Comparison of ENCODE assay signal across 1 cellular context in the genomic region with DNA sequence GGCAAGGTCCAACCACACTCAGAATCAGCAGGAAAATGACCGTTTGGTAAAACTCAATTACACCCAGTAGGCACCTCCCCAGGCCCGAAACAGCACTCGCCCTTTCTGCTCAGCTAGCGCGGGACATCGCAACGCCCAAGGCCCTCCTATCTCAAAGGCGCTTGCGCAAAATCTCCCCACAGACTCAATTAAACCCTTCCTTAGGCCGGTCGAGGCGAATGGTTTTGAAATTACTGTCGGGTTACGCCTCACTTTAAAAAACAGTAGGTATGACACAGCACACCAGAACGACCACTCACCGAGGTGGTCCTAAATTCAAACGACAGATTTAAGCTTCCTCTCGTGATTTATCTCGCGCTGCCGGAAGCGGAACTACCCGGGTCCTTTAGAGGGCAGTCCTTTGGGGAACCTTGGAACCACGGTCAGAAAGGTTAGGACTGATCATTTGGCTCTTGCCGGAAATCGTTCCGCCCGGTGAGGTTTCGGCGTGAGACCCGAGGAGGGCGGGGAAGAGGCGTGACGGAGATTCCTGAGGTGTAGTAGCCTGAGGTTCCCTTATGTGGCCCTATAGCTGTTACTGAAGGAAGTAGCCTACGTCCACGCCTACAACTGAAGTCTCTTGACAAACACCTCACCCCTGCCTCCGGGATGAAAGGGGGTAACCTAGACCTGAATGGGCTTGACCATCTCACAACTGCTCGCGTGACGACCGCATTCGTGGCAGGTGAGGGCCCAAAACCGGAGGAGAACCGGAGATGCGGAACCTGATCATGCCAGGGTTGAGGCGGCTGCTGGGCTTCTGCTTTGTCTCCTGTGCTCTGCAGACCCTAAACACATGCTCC.
TF ChIP-seq lines count a peak whose summit lies in the region.

A gene with protein sequence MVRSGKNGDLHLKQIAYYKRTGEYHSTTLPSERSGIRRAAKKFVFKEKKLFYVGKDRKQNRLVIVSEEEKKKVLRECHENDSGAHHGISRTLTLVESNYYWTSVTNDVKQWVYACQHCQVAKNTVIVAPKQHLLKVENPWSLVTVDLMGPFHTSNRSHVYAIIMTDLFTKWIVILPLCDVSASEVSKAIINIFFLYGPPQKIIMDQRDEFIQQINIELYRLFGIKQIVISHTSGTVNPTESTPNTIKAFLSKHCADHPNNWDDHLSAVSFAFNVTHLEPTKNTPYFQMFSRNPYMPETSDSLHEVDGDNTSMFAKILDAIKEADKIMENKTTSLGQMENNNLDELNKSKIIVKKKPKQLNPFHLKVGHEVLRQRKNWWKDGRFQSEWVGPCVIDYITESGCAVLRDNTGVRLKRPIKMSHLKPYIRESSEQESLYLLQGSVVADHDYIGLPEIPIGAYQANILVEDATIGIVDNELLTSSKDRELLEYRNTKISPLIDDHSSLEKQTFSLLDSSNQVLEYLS (minus strand): TSS at position 374 of the 842 bp plus-strand sequence. CDS start 11,431 bp downstream, outside the sequence.
A gene (plus strand): TSS at position 537 of the 842 bp plus-strand sequence. CDS start 9,289 bp downstream, outside the sequence.

TF ChIP-seq in WTC11, 78 proteins besides CTCF, POLR2A, EP300 and RAD21 (continued from another document):
- 0 out of 2 replicates have a peak, but pooled peaks have one; percentile 15 for TF ChIP-seq JUN (CRISPR knock-in tag; IDR thresholded peaks at IDR 0.05)
- TF ChIP-seq, protein P1, sequence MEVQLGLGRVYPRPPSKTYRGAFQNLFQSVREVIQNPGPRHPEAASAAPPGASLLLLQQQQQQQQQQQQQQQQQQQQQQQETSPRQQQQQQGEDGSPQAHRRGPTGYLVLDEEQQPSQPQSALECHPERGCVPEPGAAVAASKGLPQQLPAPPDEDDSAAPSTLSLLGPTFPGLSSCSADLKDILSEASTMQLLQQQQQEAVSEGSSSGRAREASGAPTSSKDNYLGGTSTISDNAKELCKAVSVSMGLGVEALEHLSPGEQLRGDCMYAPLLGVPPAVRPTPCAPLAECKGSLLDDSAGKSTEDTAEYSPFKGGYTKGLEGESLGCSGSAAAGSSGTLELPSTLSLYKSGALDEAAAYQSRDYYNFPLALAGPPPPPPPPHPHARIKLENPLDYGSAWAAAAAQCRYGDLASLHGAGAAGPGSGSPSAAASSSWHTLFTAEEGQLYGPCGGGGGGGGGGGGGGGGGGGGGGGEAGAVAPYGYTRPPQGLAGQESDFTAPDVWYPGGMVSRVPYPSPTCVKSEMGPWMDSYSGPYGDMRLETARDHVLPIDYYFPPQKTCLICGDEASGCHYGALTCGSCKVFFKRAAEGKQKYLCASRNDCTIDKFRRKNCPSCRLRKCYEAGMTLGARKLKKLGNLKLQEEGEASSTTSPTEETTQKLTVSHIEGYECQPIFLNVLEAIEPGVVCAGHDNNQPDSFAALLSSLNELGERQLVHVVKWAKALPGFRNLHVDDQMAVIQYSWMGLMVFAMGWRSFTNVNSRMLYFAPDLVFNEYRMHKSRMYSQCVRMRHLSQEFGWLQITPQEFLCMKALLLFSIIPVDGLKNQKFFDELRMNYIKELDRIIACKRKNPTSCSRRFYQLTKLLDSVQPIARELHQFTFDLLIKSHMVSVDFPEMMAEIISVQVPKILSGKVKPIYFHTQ (CRISPR knock-in tag; IDR thresholded peaks at IDR 0.05), result no peak
- TF ChIP-seq, protein P2, sequence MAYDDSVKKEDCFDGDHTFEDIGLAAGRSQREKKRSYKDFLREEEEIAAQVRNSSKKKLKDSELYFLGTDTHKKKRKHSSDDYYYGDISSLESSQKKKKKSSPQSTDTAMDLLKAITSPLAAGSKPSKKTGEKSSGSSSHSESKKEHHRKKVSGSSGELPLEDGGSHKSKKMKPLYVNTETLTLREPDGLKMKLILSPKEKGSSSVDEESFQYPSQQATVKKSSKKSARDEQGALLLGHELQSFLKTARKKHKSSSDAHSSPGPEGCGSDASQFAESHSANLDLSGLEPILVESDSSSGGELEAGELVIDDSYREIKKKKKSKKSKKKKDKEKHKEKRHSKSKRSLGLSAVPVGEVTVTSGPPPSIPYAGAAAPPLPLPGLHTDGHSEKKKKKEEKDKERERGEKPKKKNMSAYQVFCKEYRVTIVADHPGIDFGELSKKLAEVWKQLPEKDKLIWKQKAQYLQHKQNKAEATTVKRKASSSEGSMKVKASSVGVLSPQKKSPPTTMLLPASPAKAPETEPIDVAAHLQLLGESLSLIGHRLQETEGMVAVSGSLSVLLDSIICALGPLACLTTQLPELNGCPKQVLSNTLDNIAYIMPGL (CRISPR knock-in tag; IDR thresholded peaks at IDR 0.05), result peak; percentile 80
- TF ChIP-seq CREM (CRISPR knock-in tag; IDR thresholded peaks at IDR 0.05), result peak; percentile 78
- TF ChIP-seq, protein P3, sequence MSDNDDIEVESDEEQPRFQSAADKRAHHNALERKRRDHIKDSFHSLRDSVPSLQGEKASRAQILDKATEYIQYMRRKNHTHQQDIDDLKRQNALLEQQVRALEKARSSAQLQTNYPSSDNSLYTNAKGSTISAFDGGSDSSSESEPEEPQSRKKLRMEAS (CRISPR knock-in tag; IDR thresholded peaks at IDR 0.05), result peak; percentile 71
- no peak for TF ChIP-seq ZNF416 (CRISPR knock-in tag; IDR thresholded peaks at IDR 0.05)
- TF ChIP-seq, protein P4, sequence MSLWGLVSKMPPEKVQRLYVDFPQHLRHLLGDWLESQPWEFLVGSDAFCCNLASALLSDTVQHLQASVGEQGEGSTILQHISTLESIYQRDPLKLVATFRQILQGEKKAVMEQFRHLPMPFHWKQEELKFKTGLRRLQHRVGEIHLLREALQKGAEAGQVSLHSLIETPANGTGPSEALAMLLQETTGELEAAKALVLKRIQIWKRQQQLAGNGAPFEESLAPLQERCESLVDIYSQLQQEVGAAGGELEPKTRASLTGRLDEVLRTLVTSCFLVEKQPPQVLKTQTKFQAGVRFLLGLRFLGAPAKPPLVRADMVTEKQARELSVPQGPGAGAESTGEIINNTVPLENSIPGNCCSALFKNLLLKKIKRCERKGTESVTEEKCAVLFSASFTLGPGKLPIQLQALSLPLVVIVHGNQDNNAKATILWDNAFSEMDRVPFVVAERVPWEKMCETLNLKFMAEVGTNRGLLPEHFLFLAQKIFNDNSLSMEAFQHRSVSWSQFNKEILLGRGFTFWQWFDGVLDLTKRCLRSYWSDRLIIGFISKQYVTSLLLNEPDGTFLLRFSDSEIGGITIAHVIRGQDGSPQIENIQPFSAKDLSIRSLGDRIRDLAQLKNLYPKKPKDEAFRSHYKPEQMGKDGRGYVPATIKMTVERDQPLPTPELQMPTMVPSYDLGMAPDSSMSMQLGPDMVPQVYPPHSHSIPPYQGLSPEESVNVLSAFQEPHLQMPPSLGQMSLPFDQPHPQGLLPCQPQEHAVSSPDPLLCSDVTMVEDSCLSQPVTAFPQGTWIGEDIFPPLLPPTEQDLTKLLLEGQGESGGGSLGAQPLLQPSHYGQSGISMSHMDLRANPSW (CRISPR knock-in tag; conservative IDR thresholded peaks at IDR 0.05; ENCODE audit: low read depth), result no peak
- TF ChIP-seq, protein P5, sequence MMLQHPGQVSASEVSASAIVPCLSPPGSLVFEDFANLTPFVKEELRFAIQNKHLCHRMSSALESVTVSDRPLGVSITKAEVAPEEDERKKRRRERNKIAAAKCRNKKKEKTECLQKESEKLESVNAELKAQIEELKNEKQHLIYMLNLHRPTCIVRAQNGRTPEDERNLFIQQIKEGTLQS (CRISPR knock-in tag; conservative IDR thresholded peaks at IDR 0.05), result no peak
- TF ChIP-seq HMGA2 (CRISPR knock-in tag; IDR thresholded peaks at IDR 0.05), result no peak
- peak; percentile 84 for TF ChIP-seq SP1 (CRISPR knock-in tag; conservative IDR thresholded peaks at IDR 0.05)
- peak; percentile 61; the same call in 1 of the 2 replicates for TF ChIP-seq ETV6 (CRISPR knock-in tag; IDR thresholded peaks at IDR 0.05)
- TF ChIP-seq GRHL2 (CRISPR knock-in tag; IDR thresholded peaks at IDR 0.05; ENCODE audit: insufficient replicate concordance, severe bottlenecking), result no peak
- TF ChIP-seq ESRRA (CRISPR knock-in tag; IDR thresholded peaks at IDR 0.05; ENCODE audit: borderline replicate concordance), result 0 out of 2 replicates have a peak, but pooled peaks have one; percentile 18
- TF ChIP-seq TEAD4 (CRISPR knock-in tag; IDR thresholded peaks at IDR 0.05), result peak; percentile 13; the same call in 1 of the 2 replicates
- TF ChIP-seq, protein P6, sequence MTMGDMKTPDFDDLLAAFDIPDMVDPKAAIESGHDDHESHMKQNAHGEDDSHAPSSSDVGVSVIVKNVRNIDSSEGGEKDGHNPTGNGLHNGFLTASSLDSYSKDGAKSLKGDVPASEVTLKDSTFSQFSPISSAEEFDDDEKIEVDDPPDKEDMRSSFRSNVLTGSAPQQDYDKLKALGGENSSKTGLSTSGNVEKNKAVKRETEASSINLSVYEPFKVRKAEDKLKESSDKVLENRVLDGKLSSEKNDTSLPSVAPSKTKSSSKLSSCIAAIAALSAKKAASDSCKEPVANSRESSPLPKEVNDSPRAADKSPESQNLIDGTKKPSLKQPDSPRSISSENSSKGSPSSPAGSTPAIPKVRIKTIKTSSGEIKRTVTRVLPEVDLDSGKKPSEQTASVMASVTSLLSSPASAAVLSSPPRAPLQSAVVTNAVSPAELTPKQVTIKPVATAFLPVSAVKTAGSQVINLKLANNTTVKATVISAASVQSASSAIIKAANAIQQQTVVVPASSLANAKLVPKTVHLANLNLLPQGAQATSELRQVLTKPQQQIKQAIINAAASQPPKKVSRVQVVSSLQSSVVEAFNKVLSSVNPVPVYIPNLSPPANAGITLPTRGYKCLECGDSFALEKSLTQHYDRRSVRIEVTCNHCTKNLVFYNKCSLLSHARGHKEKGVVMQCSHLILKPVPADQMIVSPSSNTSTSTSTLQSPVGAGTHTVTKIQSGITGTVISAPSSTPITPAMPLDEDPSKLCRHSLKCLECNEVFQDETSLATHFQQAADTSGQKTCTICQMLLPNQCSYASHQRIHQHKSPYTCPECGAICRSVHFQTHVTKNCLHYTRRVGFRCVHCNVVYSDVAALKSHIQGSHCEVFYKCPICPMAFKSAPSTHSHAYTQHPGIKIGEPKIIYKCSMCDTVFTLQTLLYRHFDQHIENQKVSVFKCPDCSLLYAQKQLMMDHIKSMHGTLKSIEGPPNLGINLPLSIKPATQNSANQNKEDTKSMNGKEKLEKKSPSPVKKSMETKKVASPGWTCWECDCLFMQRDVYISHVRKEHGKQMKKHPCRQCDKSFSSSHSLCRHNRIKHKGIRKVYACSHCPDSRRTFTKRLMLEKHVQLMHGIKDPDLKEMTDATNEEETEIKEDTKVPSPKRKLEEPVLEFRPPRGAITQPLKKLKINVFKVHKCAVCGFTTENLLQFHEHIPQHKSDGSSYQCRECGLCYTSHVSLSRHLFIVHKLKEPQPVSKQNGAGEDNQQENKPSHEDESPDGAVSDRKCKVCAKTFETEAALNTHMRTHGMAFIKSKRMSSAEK (CRISPR knock-in tag; IDR thresholded peaks at IDR 0.05; ENCODE audit: borderline replicate concordance), result no peak
- TF ChIP-seq GTF2I (CRISPR knock-in tag; conservative IDR thresholded peaks at IDR 0.05), result no peak
- TF ChIP-seq, protein P7, sequence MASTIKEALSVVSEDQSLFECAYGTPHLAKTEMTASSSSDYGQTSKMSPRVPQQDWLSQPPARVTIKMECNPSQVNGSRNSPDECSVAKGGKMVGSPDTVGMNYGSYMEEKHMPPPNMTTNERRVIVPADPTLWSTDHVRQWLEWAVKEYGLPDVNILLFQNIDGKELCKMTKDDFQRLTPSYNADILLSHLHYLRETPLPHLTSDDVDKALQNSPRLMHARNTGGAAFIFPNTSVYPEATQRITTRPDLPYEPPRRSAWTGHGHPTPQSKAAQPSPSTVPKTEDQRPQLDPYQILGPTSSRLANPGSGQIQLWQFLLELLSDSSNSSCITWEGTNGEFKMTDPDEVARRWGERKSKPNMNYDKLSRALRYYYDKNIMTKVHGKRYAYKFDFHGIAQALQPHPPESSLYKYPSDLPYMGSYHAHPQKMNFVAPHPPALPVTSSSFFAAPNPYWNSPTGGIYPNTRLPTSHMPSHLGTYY (CRISPR knock-in tag; IDR thresholded peaks at IDR 0.05), result no peak; the same call in 1 of the 2 replicates
- peak; percentile 40; the same call in 1 of the 2 replicates for TF ChIP-seq FOXK1 (CRISPR knock-in tag; IDR thresholded peaks at IDR 0.05)
- TF ChIP-seq ELF4 (CRISPR knock-in tag; IDR thresholded peaks at IDR 0.05; ENCODE audit: low read depth), result no peak
- no peak for TF ChIP-seq JAZF1 (CRISPR knock-in tag; IDR thresholded peaks at IDR 0.05)
- TF ChIP-seq ZNF232 (CRISPR knock-in tag; IDR thresholded peaks at IDR 0.05), result peak; percentile 71
- TF ChIP-seq, protein P8, sequence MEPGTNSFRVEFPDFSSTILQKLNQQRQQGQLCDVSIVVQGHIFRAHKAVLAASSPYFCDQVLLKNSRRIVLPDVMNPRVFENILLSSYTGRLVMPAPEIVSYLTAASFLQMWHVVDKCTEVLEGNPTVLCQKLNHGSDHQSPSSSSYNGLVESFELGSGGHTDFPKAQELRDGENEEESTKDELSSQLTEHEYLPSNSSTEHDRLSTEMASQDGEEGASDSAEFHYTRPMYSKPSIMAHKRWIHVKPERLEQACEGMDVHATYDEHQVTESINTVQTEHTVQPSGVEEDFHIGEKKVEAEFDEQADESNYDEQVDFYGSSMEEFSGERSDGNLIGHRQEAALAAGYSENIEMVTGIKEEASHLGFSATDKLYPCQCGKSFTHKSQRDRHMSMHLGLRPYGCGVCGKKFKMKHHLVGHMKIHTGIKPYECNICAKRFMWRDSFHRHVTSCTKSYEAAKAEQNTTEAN (CRISPR knock-in tag; IDR thresholded peaks at IDR 0.05), result peak; percentile 46; the same call in 1 of the 2 replicates
- TF ChIP-seq ZNF396 (CRISPR knock-in tag; IDR thresholded peaks at IDR 0.05; ENCODE audit: borderline replicate concordance), result no peak
- TF ChIP-seq MXD4 (CRISPR knock-in tag; IDR thresholded peaks at IDR 0.05; ENCODE audit: borderline replicate concordance), result no peak
- no peak; the same call in 1 of the 2 replicates for TF ChIP-seq CREB1 (CRISPR knock-in tag; IDR thresholded peaks at IDR 0.05)
- no peak for TF ChIP-seq ZNF219 (CRISPR knock-in tag; IDR thresholded peaks at IDR 0.05; ENCODE audit: borderline replicate concordance)
- TF ChIP-seq, protein P9, sequence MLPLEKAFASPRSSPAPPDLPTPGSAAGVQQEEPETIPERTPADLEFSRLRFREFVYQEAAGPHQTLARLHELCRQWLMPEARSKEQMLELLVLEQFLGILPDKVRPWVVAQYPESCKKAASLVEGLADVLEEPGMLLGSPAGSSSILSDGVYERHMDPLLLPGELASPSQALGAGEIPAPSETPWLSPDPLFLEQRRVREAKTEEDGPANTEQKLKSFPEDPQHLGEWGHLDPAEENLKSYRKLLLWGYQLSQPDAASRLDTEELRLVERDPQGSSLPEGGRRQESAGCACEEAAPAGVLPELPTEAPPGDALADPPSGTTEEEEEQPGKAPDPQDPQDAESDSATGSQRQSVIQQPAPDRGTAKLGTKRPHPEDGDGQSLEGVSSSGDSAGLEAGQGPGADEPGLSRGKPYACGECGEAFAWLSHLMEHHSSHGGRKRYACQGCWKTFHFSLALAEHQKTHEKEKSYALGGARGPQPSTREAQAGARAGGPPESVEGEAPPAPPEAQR (CRISPR knock-in tag; IDR thresholded peaks at IDR 0.05), result no peak
- no peak for TF ChIP-seq NR1H2 (CRISPR knock-in tag; IDR thresholded peaks at IDR 0.05)
